Comparison of ENCODE assay signal across 19 cellular contexts in genomic region chr9:131258698-131259431, GRCh38. TPM values are rescaled to one million over a fixed set of nuclear protein-coding genes. Genes with fewer than 3 reads are reported as not detected.
DNase-seq lines count a peak whose midpoint lies in the region; ATAC-seq and TF ChIP-seq lines count a peak whose summit lies in the region.
"Had no signal": no experiment of that assay in that cellular context is flagged by ENCODE, and none has a peak within 500 bp of the region (broad histone marks: within the 10 kb centered on the region; RNA-seq: fewer than 3 reads in every experiment).

No MANE protein-coding gene starts in this region.

- no peaks in the 10 kb centered on the region for H3K27me3 ChIP-seq in GM23338 (ENCODE audit: insufficient read depth)
- no peaks in the 10 kb centered on the region for H3K27me3 ChIP-seq in heart left ventricle
- H3K27me3 ChIP-seq: adrenal gland, esophagus squamous epithelium, Peyer's patch had no signal

- no peaks in the 10 kb centered on the region for H3K79me2 ChIP-seq in GM23338 (replicated peaks; ENCODE audit: insufficient read depth)

- H3K36me3 Mint-ChIP-seq in activated CD8-positive, alpha-beta memory T cell treated with anti-CD3 and anti-CD28 coated beads, Interleukin-2, amount 10 ng/mL, durations not matched to agents 7 days and 5 days: peaks cover 30% of the 10 kb centered on the region
- no peaks in the 10 kb centered on the region; the same call in 2 of the 3 replicates for H3K36me3 Mint-ChIP-seq in GM23338 (ENCODE audit: low read depth)

- H3K27ac Mint-ChIP-seq in activated CD8-positive, alpha-beta memory T cell treated with anti-CD3 and anti-CD28 coated beads, Interleukin-2, amount 10 ng/mL, durations not matched to agents 7 days and 5 days: peak overlapping the region; percentile 98
- no peak overlapping the region for H3K27ac Mint-ChIP-seq in GM23338

- 63 to 86% (median 68%) methylated on average over 20 to 25 of the region's 25 CpGs for WGBS in heart left ventricle, 4 donors

- TF ChIP-seq CTCF in GM23338 (conservative IDR thresholded peaks at IDR 0.05; ENCODE audit: low read depth in 2 of 2) (no peak), heart left ventricle (IDR thresholded peaks at IDR 0.05) (no peak), omental fat pad (IDR thresholded peaks at IDR 0.05) (no peak)

- H3K9me3 Mint-ChIP-seq in activated CD8-positive, alpha-beta memory T cell treated with anti-CD3 and anti-CD28 coated beads, Interleukin-2, amount 10 ng/mL, durations not matched to agents 7 days and 5 days (ENCODE audit: low read depth): no peaks in the 10 kb centered on the region
- no peaks in the 10 kb centered on the region for H3K9me3 Mint-ChIP-seq in GM23338
- H3K9me3 Mint-ChIP-seq: immature natural killer cell had no signal

- H3K27ac ChIP-seq in GM23338 (ENCODE audit: low read depth): no peak overlapping the region
- H3K27ac ChIP-seq in heart left ventricle: peak overlapping the region in 7 of 12 donors; percentile 7 to 97 (median 30)
- H3K27ac ChIP-seq: adrenal gland, esophagus squamous epithelium, GM23248, Peyer's patch had no signal

- intact Hi-C loops in heart left ventricle (cut with DNase I): no loop called here

- no peak overlapping the region for H2AFZ ChIP-seq in GM23338

- H4K20me1 ChIP-seq in GM23338 (replicated peaks; ENCODE audit: insufficient read depth): no peaks in the 10 kb centered on the region

- CTCF ChIA-PET in activated CD8-positive, alpha-beta memory T cell treated with anti-CD3 and anti-CD28 coated beads, Interleukin-2, amount 10 ng/mL, durations not matched to agents 7 days and 5 days (lab: Charles Lee): interaction anchor here (9.6 kb wide), 1 partner anchor 13 kb away, joined by 177 read pairs; the partner anchor contains the start of gene FAM78A

- peaks cover 56% of the 10 kb centered on the region for H3K4me1 Mint-ChIP-seq in activated CD8-positive, alpha-beta memory T cell treated with anti-CD3 and anti-CD28 coated beads, Interleukin-2, amount 10 ng/mL, durations not matched to agents 7 days and 5 days
- peaks cover 25% of the 10 kb centered on the region for H3K4me1 Mint-ChIP-seq in GM23338

- 0 out of 2 replicates have a peak, but pooled peaks cover 10% of the 10 kb centered on the region for H3F3A ChIP-seq in GM23338 (replicated peaks; ENCODE audit: low read depth)

- no peak for DNase-seq in activated CD8-positive, alpha-beta memory T cell treated with anti-CD3 and anti-CD28 coated beads, Interleukin-2, amount 10 ng/mL, durations not matched to agents 7 days and 5 days
- no peak for DNase-seq in activated CD8-positive, alpha-beta memory T cell treated with anti-CD3 and anti-CD28 coated beads for 24 hours
- DNase-seq in GM23338 (ENCODE audit: low spot score) (peak; percentile 0), heart left ventricle (peak in 4 of 5 donors; percentile 14 to 49 (median 27)), omental fat pad (ENCODE audit: low spot score) (no peak), NK-92 (lab: John Stamatoyannopoulos, UW; ENCODE audit: unreplicated experiment) (no peak), hepatic stellate cell (ENCODE audit: low spot score) (no peak)
- DNase-seq: activated CD4-positive, alpha-beta T cell treated with anti-CD3 and anti-CD28 coated beads for 48 hours; activated T-cell treated with anti-CD3 and anti-CD28 coated beads, Interleukin-2, amount 50 U/mL, for 1 hour; adrenal gland; esophagus squamous epithelium; immature natural killer cell; NCI-H2227 treated with DMSO at 0.1 percent for 48 hours; Peyer's patch; SK-N-SH had no signal

- no peak overlapping the region for H3K4me3 Mint-ChIP-seq in activated CD8-positive, alpha-beta memory T cell treated with anti-CD3 and anti-CD28 coated beads, Interleukin-2, amount 10 ng/mL, durations not matched to agents 7 days and 5 days
- H3K4me3 Mint-ChIP-seq in GM23338: no peak overlapping the region

- H3K4me1 ChIP-seq in GM23338 (ENCODE audit: insufficient read depth) (no peaks in the 10 kb centered on the region), heart left ventricle (peaks cover 0 to 71% (median 42%) of the 10 kb centered on the region in 12 donors)

- H3K4me2 ChIP-seq in GM23338: no peak overlapping the region
- H3K4me2 ChIP-seq: SK-N-SH had no signal

- H3K36me3 ChIP-seq in GM23338 (ENCODE audit: insufficient read depth) (no peaks in the 10 kb centered on the region), heart left ventricle (peaks cover 0 to 56% (median 41%) of the 10 kb centered on the region in 9 donors)

- no peak overlapping the region for H3K4me3 ChIP-seq in GM23338
- no peak overlapping the region for H3K4me3 ChIP-seq in heart left ventricle
- H3K4me3 ChIP-seq: adrenal gland, esophagus squamous epithelium, GM23248, lung, Peyer's patch had no signal

- no peaks in the 10 kb centered on the region for H3K27me3 Mint-ChIP-seq in activated CD8-positive, alpha-beta memory T cell treated with anti-CD3 and anti-CD28 coated beads, Interleukin-2, amount 10 ng/mL, durations not matched to agents 7 days and 5 days
- peaks cover 16% of the 10 kb centered on the region for H3K27me3 Mint-ChIP-seq in GM23338 (ENCODE audit: insufficient read depth, low read depth, poor library complexity)

- no peak for ATAC-seq in activated CD8-positive, alpha-beta memory T cell treated with anti-CD3 and anti-CD28 coated beads, Interleukin-2, amount 10 ng/mL, durations not matched to agents 7 days and 5 days
- ATAC-seq in GM23338 (no peak), heart left ventricle (no peak), omental fat pad (ENCODE audit: low FRiP score) (peak; percentile 7), GM18517 (IDR thresholded peaks at IDR 0.05; ENCODE audit: unreplicated experiment) (no peak)

- no peak for TF ChIP-seq POLR2A in heart left ventricle (IDR thresholded peaks at IDR 0.05)

- H3K9me3 ChIP-seq in heart left ventricle: no peaks in the 10 kb centered on the region
- H3K9me3 ChIP-seq: adrenal gland, esophagus squamous epithelium, Peyer's patch, SK-N-SH had no signal

- no peaks in the 10 kb centered on the region for H3K9me2 ChIP-seq in GM23338 (ENCODE audit: insufficient read depth)
- H3K9me2 ChIP-seq: SK-N-SH had no signal

TF ChIP-seq in GM23338, 12 proteins besides CTCF, POLR2A, EP300 and RAD21 (continues in another document):
- TF ChIP-seq STAT1 (IDR thresholded peaks at IDR 0.05; ENCODE audit: unreplicated experiment) (no peak), POLR2AphosphoS5 (IDR thresholded peaks at IDR 0.05; ENCODE audit: low read depth) (no peak), REST (IDR thresholded peaks at IDR 0.05; ENCODE audit: unreplicated experiment) (no peak), ZNF114 (CRISPR knock-in tag; IDR thresholded peaks at IDR 0.05) (no peak), NANOG (IDR thresholded peaks at IDR 0.05; ENCODE audit: borderline replicate concordance) (no peak), EZH2phosphoT487 (IDR thresholded peaks at IDR 0.05; ENCODE audit: unreplicated experiment) (no peak), CREB1 (CRISPR knock-in tag; IDR thresholded peaks at IDR 0.05; ENCODE audit: low read depth) (no peak), ETS1 (IDR thresholded peaks at IDR 0.05) (no peak)

RNA-seq across cellular contexts. Expression of gene FAM78A, which starts 17.4 kb away (rescaled TPM):
- total RNA-seq in activated CD8-positive, alpha-beta memory T cell treated with anti-CD3 and anti-CD28 coated beads, Interleukin-2, amount 10 ng/mL, durations not matched to agents 7 days and 5 days: 10 to 100 TPM; 76.8 to 80.0 TPM
- total RNA-seq in GM23338 (2014; rRNA removed; shearing (Covaris generic)): 2.1 and 2.2 TPM in 2 replicates
- polyA plus RNA-seq in GM23338 (2016; fragmentation: Nextera tagmentation; extraction: Ambion mirVana) (0.57 and 0.75 TPM in 2 replicates), heart left ventricle (10 to 100 TPM; 13.6 to 37.9 TPM)
- total RNA-seq in heart left ventricle (10 to 100 TPM; 24.8 to 36.0 (median 33.4) TPM), omental fat pad (1 to 10 TPM; 1.9 to 9.9 (median 5.5) TPM)

RNA-seq across cellular contexts. Expression of gene PLPP7, which starts 30.7 kb away (rescaled TPM):
- not detected for total RNA-seq in activated CD8-positive, alpha-beta memory T cell treated with anti-CD3 and anti-CD28 coated beads, Interleukin-2, amount 10 ng/mL, durations not matched to agents 7 days and 5 days
- 2.4 and 4.4 TPM in 2 replicates for total RNA-seq in GM23338 (2014; rRNA removed; shearing (Covaris generic))
- polyA plus RNA-seq in GM23338 (2016; fragmentation: Nextera tagmentation; extraction: Ambion mirVana) (1.6 and 2.0 TPM in 2 replicates), heart left ventricle (100 to 1,000 TPM in 1 of 2 donors, 10 to 100 TPM in 1; 56.1 to 166 TPM)
- total RNA-seq in heart left ventricle (100 to 1,000 TPM in 6 of 9 donors, 10 to 100 TPM in 3; 78.8 to 293 (median 109) TPM), omental fat pad (10 to 100 TPM in 1 of 4 donors, 1 to 10 TPM in 3; 3.8 to 14.0 (median 6.5) TPM)
- total RNA-seq: A673 had no signal

Comparison
In these comparisons a context has a peak if more than half of its experiments do, and no peak if none do; other contexts are left out.
1. DNase-seq: peak in GM23338 (single experiment) and heart left ventricle (4 of 5); none in activated CD8-positive, alpha-beta memory T cell treated with anti-CD3 and anti-CD28 coated beads, Interleukin-2, amount 10 ng/mL, durations not matched to agents 7 days and 5 days (single experiment), activated CD8-positive, alpha-beta memory T cell treated with anti-CD3 and anti-CD28 coated beads for 24 hours (single experiment), omental fat pad (single experiment), NK-92 (single experiment) and hepatic stellate cell (single experiment).
2. RNA of gene PLPP7, which starts 30.7 kb away (total RNA-seq): 78.8 to 293 TPM in heart left ventricle; 3.8 to 14.0 TPM in omental fat pad, 2.4 to 4.4 TPM in GM23338 and not detected in activated CD8-positive, alpha-beta memory T cell treated with anti-CD3 and anti-CD28 coated beads, Interleukin-2, amount 10 ng/mL, durations not matched to agents 7 days and 5 days; every median in the first group is over 4 times any median in the second.